ENCODE assay signal across 8 cellular contexts in the genomic region with DNA sequence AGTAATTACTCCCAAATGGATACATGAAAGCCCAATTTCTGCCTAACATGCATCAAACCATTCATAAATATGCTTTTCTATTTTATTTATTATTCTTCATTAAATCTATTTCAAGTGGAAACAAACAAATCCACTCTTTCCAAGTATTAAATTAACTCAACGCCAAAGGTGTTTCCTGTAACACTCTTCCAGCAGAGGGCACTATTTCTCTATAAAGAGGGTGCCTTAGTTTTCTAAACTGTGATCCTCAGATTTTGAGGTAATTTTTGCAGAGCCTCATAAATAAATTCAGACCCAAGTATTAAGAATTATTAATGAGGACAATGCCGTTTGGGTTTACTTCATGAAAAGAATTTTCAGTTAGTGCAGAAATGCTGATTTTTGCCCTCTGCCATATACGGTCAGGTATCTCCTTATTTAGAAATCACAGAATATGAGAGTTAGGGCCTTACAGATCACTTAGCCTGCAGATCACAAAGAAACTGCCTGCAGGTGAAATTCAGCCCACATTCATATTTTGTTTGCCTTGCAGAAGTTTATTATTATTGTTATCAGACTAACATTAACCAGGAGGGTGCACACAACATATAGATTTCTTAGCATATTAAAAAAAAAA. TPM values are rescaled to one million over a fixed set of nuclear protein-coding genes. Genes with fewer than 3 reads are reported as not detected.
DNase-seq lines count a peak whose midpoint lies in the region; ATAC-seq lines count a peak whose summit lies in the region.

No MANE protein-coding gene starts in this region.

- H3K27me3 ChIP-seq in Karpas-422 (ENCODE audit: low read length) (no peaks in the 10 kb centered on the region), NT2/D1 (ENCODE audit: insufficient read depth, insufficient read length) (no peaks in the 10 kb centered on the region)

- H3K36me3 ChIP-seq in Karpas-422 (ENCODE audit: insufficient read depth, low read length) (no peaks in the 10 kb centered on the region), NT2/D1 (ENCODE audit: insufficient read depth, insufficient read length, low read length) (no peaks in the 10 kb centered on the region)

- H3K27ac ChIP-seq in Karpas-422 (ENCODE audit: low read length), result no peak overlapping the region

- DNase-seq in Daoy (ENCODE audit: low read depth) (peak; percentile 48), Karpas-422 (peak; percentile 85), NT2/D1 (ENCODE audit: low read depth, low spot score) (peak; percentile 44), left lobe of liver (ENCODE audit: low spot score) (no peak), OCI-M2 (lab: John Stamatoyannopoulos, UW; ENCODE audit: unreplicated experiment) (no peak)
- DNase-seq in central memory CD8-positive, alpha-beta T cell (ENCODE audit: low spot score in 2 of 2), result no peak

- H3K9me2 ChIP-seq in Karpas-422 (replicated peaks; ENCODE audit: insufficient read depth, low read length), result no peaks in the 10 kb centered on the region

- no peak overlapping the region for H3K4me2 ChIP-seq in Karpas-422 (ENCODE audit: low read depth, low read length, poor library complexity, severe bottlenecking)

- H3K79me2 ChIP-seq in Karpas-422 (ENCODE audit: low read length), result no peaks in the 10 kb centered on the region

- H3K27ac Mint-ChIP-seq in central memory CD8-positive, alpha-beta T cell (ENCODE audit: low read depth), result no peak overlapping the region

- H3K36me3 Mint-ChIP-seq in central memory CD8-positive, alpha-beta T cell (ENCODE audit: insufficient read depth), result peaks cover 3% of the 10 kb centered on the region

- H3K9ac ChIP-seq in Karpas-422 (ENCODE audit: low read length), result no peak overlapping the region
- H3K9ac ChIP-seq in NT2/D1 (ENCODE audit: insufficient read length, low read depth), result no peak overlapping the region

- H3K4me1 Mint-ChIP-seq in central memory CD8-positive, alpha-beta T cell, result peaks cover 12% of the 10 kb centered on the region

- peaks cover 11% of the 10 kb centered on the region for H3K27me3 Mint-ChIP-seq in central memory CD8-positive, alpha-beta T cell

- H3K9me3 ChIP-seq in Karpas-422 (ENCODE audit: low read length) (no peaks in the 10 kb centered on the region), NT2/D1 (ENCODE audit: insufficient read depth, low read length) (no peaks in the 10 kb centered on the region)

- H4K20me1 ChIP-seq in Karpas-422 (ENCODE audit: insufficient read depth, low read depth, low read length), result no peaks in the 10 kb centered on the region

- H3K4me3 Mint-ChIP-seq in central memory CD8-positive, alpha-beta T cell, result no peak overlapping the region

- no peak overlapping the region for H2AFZ ChIP-seq in Karpas-422 (ENCODE audit: low read length)

- H3K4me3 ChIP-seq in Karpas-422 (ENCODE audit: low read length) (no peak overlapping the region), NT2/D1 (ENCODE audit: insufficient read length, low read depth) (no peak overlapping the region)

- H3K9me3 Mint-ChIP-seq in central memory CD8-positive, alpha-beta T cell, result no peaks in the 10 kb centered on the region

- H3K4me1 ChIP-seq in Karpas-422 (ENCODE audit: low read length), result no peaks in the 10 kb centered on the region
- H3K4me1 ChIP-seq in NT2/D1 (ENCODE audit: insufficient read depth, insufficient read length), result peaks cover 2% of the 10 kb centered on the region

- peak; percentile 36 for ATAC-seq in central memory CD8-positive, alpha-beta T cell (replicated peaks; ENCODE audit: extremely low read depth, poor library complexity, severe bottlenecking)
- peak; percentile 86 for ATAC-seq in left lobe of liver
- ATAC-seq in HG02870 (IDR thresholded peaks at IDR 0.05; ENCODE audit: unreplicated experiment), result no peak
- ATAC-seq in HG03135 (IDR thresholded peaks at IDR 0.05; ENCODE audit: unreplicated experiment), result no peak

RNA-seq across cellular contexts. Expression of gene MYSM1, which starts 40.1 kb away (rescaled TPM):
- total RNA-seq in Daoy (2014; rRNA removed; shearing (Covaris generic)), result 5.9 and 13.0 TPM in 2 replicates
- total RNA-seq in Karpas-422 (2014; rRNA removed; shearing (Covaris generic); ENCODE audit: low replicate concordance), result 16.8 and 26.3 TPM in 2 replicates
- total RNA-seq in left lobe of liver, result 9.5 TPM

RNA-seq across cellular contexts. Expression of gene JUN, which starts 43.9 kb away (rescaled TPM):
- 161 and 165 TPM in 2 replicates for total RNA-seq in Daoy (2014; rRNA removed; shearing (Covaris generic))
- 2.1 and 5.4 TPM in 2 replicates for total RNA-seq in Karpas-422 (2014; rRNA removed; shearing (Covaris generic); ENCODE audit: low replicate concordance)
- total RNA-seq in left lobe of liver, result 12.4 TPM

Comparison
In these comparisons a context has a peak if more than half of its experiments do, and no peak if none do; other contexts are left out.
1. DNase-seq: peak in Daoy (single experiment), Karpas-422 (single experiment) and NT2/D1 (single experiment); none in central memory CD8-positive, alpha-beta T cell (0 of 2), left lobe of liver (single experiment) and OCI-M2 (single experiment).
2. ATAC-seq: peak in central memory CD8-positive, alpha-beta T cell (single experiment) and left lobe of liver (single experiment); none in HG02870 (single experiment) and HG03135 (single experiment).
3. RNA of gene JUN, which starts 43.9 kb away (total RNA-seq): 161 to 165 TPM in Daoy; 12.4 TPM in left lobe of liver (single experiment) and 2.1 to 5.4 TPM in Karpas-422; every median in the first group is over 10 times any median in the second.